In the genomic region with DNA sequence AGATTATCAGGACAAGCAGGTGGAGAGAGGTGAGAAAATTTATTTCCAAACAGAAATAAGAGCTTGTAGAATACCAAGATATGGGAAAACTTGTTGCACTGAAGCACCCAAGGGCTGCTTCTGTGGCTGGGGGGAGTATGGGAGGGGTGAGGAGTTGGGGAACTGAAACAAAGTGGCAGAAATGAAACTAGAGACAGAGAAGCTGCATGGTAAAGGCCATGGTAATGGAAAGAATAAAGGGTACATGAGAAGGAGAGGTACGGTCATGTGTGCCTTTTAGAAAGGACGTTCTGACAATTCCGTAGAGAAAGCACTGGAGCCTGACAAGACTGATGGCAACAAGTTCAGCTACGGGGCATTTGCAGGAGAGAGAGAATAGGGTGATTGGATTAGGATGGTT, we compare ENCODE assay signal across 14 cellular contexts. TPM values are rescaled to one million over a fixed set of nuclear protein-coding genes. Genes with fewer than 3 reads are reported as not detected.
A peak's percentile ranks its signal among the peaks of the same experiment; 100 is the strongest.
DNase-seq lines count a peak whose midpoint lies in the region; ATAC-seq, FAIRE-seq and TF ChIP-seq lines count a peak whose summit lies in the region.
"Had no signal": no experiment of that assay in that cellular context is flagged by ENCODE, and none has a peak within 500 bp of the region (broad histone marks: within the 10 kb centered on the region; RNA-seq: fewer than 3 reads in every experiment).

No MANE protein-coding gene starts in this region.

- no peak overlapping the region for H3K27ac Mint-ChIP-seq in H9
- H3K27ac Mint-ChIP-seq: activated naive CD8-positive, alpha-beta T cell treated with anti-CD3 and anti-CD28 coated beads, Interleukin-2, amount 50 U/mL, for 24 hours; stimulated activated effector memory CD8-positive, alpha-beta T cell treated with anti-CD3 and anti-CD28 coated beads, Interleukin-12 subunit alpha, Interleukin-12 subunit beta, amount 100 ng/mL, for 72 hours; T-helper 1 cell treated with Interleukin-12 subunit alpha and Interleukin-12 subunit beta and Interleukin-4 antibody, amounts not matched to agents 30 μg/mL and 1 μg/mL, for 36 hours had no signal

- H3K36me3 ChIP-seq in BLaER1 (no peaks in the 10 kb centered on the region), OCI-LY3 (replicated peaks; ENCODE audit: low read depth, low read length) (no peaks in the 10 kb centered on the region), thyroid gland (no peaks in the 10 kb centered on the region)

- H2BK12ac ChIP-seq in H9 (ENCODE audit: insufficient read length, low read depth, low read length) = no peak overlapping the region

- FAIRE-seq in frontal cortex (lab: Jason Lieb, UNC) = no peak

- H3K9me3 ChIP-seq in BLaER1 (peaks cover 10% of the 10 kb centered on the region; the same call in 1 of the 2 replicates), OCI-LY3 (ENCODE audit: insufficient read depth, low read length) (no peaks in the 10 kb centered on the region; the same call in 1 of the 2 replicates), thyroid gland (no peaks in the 10 kb centered on the region), H9 (ENCODE audit: control insufficient read depth, low read depth, low read length) (peaks cover 6% of the 10 kb centered on the region)

- no peak overlapping the region for H4K91ac ChIP-seq in H9 (ENCODE audit: insufficient read length, low read depth, low read length)

- no peak overlapping the region for H3K4me3 Mint-ChIP-seq in H9
- H3K4me3 Mint-ChIP-seq: activated naive CD8-positive, alpha-beta T cell treated with anti-CD3 and anti-CD28 coated beads, Interleukin-2, amount 50 U/mL, for 24 hours; stimulated activated effector memory CD8-positive, alpha-beta T cell treated with anti-CD3 and anti-CD28 coated beads, Interleukin-12 subunit alpha, Interleukin-12 subunit beta, amount 100 ng/mL, for 72 hours; T-helper 1 cell treated with Interleukin-12 subunit alpha and Interleukin-12 subunit beta and Interleukin-4 antibody, amounts not matched to agents 30 μg/mL and 1 μg/mL, for 36 hours had no signal

- no peak for DNase-seq in NCI-H2227 (lab: John Stamatoyannopoulos, UW; ENCODE audit: unreplicated experiment)
- no peak for DNase-seq in thyroid gland
- DNase-seq in H9 = no peak
- no peak for DNase-seq in frontal cortex (ENCODE audit: low spot score in 2 of 2)
- DNase-seq: activated naive CD8-positive, alpha-beta T cell treated with anti-CD3 and anti-CD28 coated beads, Interleukin-2, amount 50 U/mL, for 24 hours; dermis blood vessel endothelial cell; foreskin melanocyte; occipital lobe had no signal

- H2BK120ac ChIP-seq in H9 (ENCODE audit: low read depth, low read length, poor library complexity, severe bottlenecking) = no peak overlapping the region

- WGBS in thyroid gland, 2 donors = 86 to 93% methylated on average over 4 of the region's 4 CpGs
- WGBS in H9 (ENCODE audit: extremely low coverage, insufficient read length, low lambda C conversion rate) = no CpG with 5 or more reads among the region's 4 CpGs

- no peak overlapping the region for H3K4ac ChIP-seq in H9 (ENCODE audit: low read depth, low read length)

- no peak overlapping the region for H2BK20ac ChIP-seq in H9 (ENCODE audit: low read depth, low read length, poor library complexity, severe bottlenecking)

- peaks cover 5 to 17% (median 12%) of the 10 kb centered on the region in 3 experiments; a peak in 6 of 7 replicates for H3K36me3 Mint-ChIP-seq in H9 (ENCODE audit: insufficient read depth in 1 of 3, low read depth in 3 of 3)
- H3K36me3 Mint-ChIP-seq: stimulated activated effector memory CD8-positive, alpha-beta T cell treated with anti-CD3 and anti-CD28 coated beads, Interleukin-12 subunit alpha, Interleukin-12 subunit beta, amount 100 ng/mL, for 72 hours had no signal

- H3K18ac ChIP-seq in H9 (ENCODE audit: insufficient read length, low read depth, low read length) = no peak overlapping the region

- H3K23ac ChIP-seq in H9 (ENCODE audit: insufficient read length, low read depth, low read length) = no peak overlapping the region

- no peaks in the 10 kb centered on the region for H3K79me1 ChIP-seq in H9 (ENCODE audit: insufficient read depth, low read depth, low read length, poor library complexity, severe bottlenecking)

- peaks cover 0 to 11% of the 10 kb centered on the region in 2 experiments; a peak in 2 of 4 replicates for H3K4me1 Mint-ChIP-seq in H9
- H3K4me1 Mint-ChIP-seq: stimulated activated effector memory CD8-positive, alpha-beta T cell treated with anti-CD3 and anti-CD28 coated beads, Interleukin-12 subunit alpha, Interleukin-12 subunit beta, amount 100 ng/mL, for 72 hours had no signal

- H3K9ac ChIP-seq in BLaER1 (no peak overlapping the region), OCI-LY3 (ENCODE audit: low read length) (no peak overlapping the region), H9 (ENCODE audit: extremely low read depth, insufficient read length, low read length) (no peak overlapping the region)

- TF ChIP-seq POLR2A in thyroid gland (IDR thresholded peaks at IDR 0.05) = no peak

- peaks cover 16 to 20% of the 10 kb centered on the region in 2 experiments for H3K9me3 Mint-ChIP-seq in H9

- H2AK5ac ChIP-seq in H9 (ENCODE audit: insufficient read length, low read length) = no peak overlapping the region

- no peak overlapping the region for H3K14ac ChIP-seq in H9 (ENCODE audit: insufficient read depth, low read length)

- TF ChIP-seq CTCF in OCI-LY3 (IDR thresholded peaks at IDR 0.05; ENCODE audit: low read depth, low read length) (no peak), thyroid gland (IDR thresholded peaks at IDR 0.05) (no peak), H9 (conservative IDR thresholded peaks at IDR 0.05) (no peak)

- H3K23me2 ChIP-seq in H9 (ENCODE audit: insufficient read length, low read depth, low read length, poor library complexity, severe bottlenecking) = no peaks in the 10 kb centered on the region

- H4K20me1 ChIP-seq in BLaER1 = no peaks in the 10 kb centered on the region
- H4K20me1 ChIP-seq in OCI-LY3 (ENCODE audit: insufficient read depth, low read length) = no peaks in the 10 kb centered on the region
- no peaks in the 10 kb centered on the region for H4K20me1 ChIP-seq in H9 (ENCODE audit: control insufficient read depth, insufficient read depth, insufficient read length)

- H4K8ac ChIP-seq in H9 (replicated peaks; ENCODE audit: insufficient read length, low read depth, low read length) = no peak overlapping the region

- peaks cover 14% of the 10 kb centered on the region for H3K27me3 Mint-ChIP-seq in H9 (ENCODE audit: low read depth)

- intact Hi-C loops in thyroid gland (cut with DNase I) = no loop called here

- no peak overlapping the region for H4K5ac ChIP-seq in H9 (ENCODE audit: insufficient read length, low read depth, low read length)

- H2AFZ ChIP-seq in OCI-LY3 (ENCODE audit: low read depth, low read length) (no peak overlapping the region), H9 (ENCODE audit: low read length) (no peak overlapping the region)

- H3K27me3 ChIP-seq in BLaER1 (no peaks in the 10 kb centered on the region), OCI-LY3 (ENCODE audit: low read depth, low read length) (peaks cover 79% of the 10 kb centered on the region), thyroid gland (no peaks in the 10 kb centered on the region), H9 (ENCODE audit: insufficient read depth, low read length) (no peaks in the 10 kb centered on the region)

- no peak overlapping the region for H2BK15ac ChIP-seq in H9 (ENCODE audit: low read depth, low read length)

- H3K27ac ChIP-seq in BLaER1 (no peak overlapping the region), OCI-LY3 (ENCODE audit: low read length) (no peak overlapping the region), thyroid gland (no peak overlapping the region), H9 (ENCODE audit: insufficient read length, low read depth, low read length) (no peak overlapping the region)

- H3K56ac ChIP-seq in H9 (ENCODE audit: insufficient read length, low read depth, low read length) = no peak overlapping the region

- H3K79me2 ChIP-seq in OCI-LY3 (ENCODE audit: low read length) (no peaks in the 10 kb centered on the region), H9 (ENCODE audit: insufficient read depth, low read length) (no peaks in the 10 kb centered on the region)

- no peak overlapping the region for H2BK5ac ChIP-seq in H9 (ENCODE audit: insufficient read length, low read length)

- H3K4me1 ChIP-seq in BLaER1 (peaks cover 22% of the 10 kb centered on the region), OCI-LY3 (ENCODE audit: low read length) (peaks cover 17% of the 10 kb centered on the region), thyroid gland (no peaks in the 10 kb centered on the region), H9 (ENCODE audit: insufficient read depth, low read length) (no peaks in the 10 kb centered on the region)

- H3K4me3 ChIP-seq in BLaER1 (no peak overlapping the region), OCI-LY3 (ENCODE audit: low read length) (peak overlapping the region; percentile 27; the same call in 1 of the 2 replicates), thyroid gland (replicated peaks in 1 of 3) (no peak overlapping the region)

- ATAC-seq in GM19328 (IDR thresholded peaks at IDR 0.05; ENCODE audit: unreplicated experiment) (peak; percentile 67), HG03060 (IDR thresholded peaks at IDR 0.05; ENCODE audit: low read depth, unreplicated experiment) (peak; percentile 72)
- ATAC-seq: activated naive CD8-positive, alpha-beta T cell treated with anti-CD3 and anti-CD28 coated beads, Interleukin-2, amount 50 U/mL, for 24 hours; stimulated activated effector memory CD8-positive, alpha-beta T cell treated with anti-CD3 and anti-CD28 coated beads, Interleukin-12 subunit alpha, Interleukin-12 subunit beta, amount 100 ng/mL, for 72 hours had no signal

- no peak overlapping the region for H3T11ph ChIP-seq in H9 (ENCODE audit: low read length)

- H3K4me2 ChIP-seq in BLaER1 (0 out of 2 replicates have a peak overlapping the region, but pooled peaks have one; percentile 1), OCI-LY3 (ENCODE audit: low read length) (peak overlapping the region; percentile 53), H9 (ENCODE audit: insufficient read depth, insufficient read length, low read length) (no peak overlapping the region)

RNA-seq across cellular contexts. Expression of gene RIN2, which starts 51.6 kb away (rescaled TPM):
- total RNA-seq in thyroid gland (10 to 100 TPM; 64.5 to 89.4 (median 77.5) TPM), H9 (2021) (1.0 and 1.1 TPM in 2 replicates), frontal cortex (9.0 TPM)
